ENCODE assay signal across 8 cellular contexts in the genomic region with DNA sequence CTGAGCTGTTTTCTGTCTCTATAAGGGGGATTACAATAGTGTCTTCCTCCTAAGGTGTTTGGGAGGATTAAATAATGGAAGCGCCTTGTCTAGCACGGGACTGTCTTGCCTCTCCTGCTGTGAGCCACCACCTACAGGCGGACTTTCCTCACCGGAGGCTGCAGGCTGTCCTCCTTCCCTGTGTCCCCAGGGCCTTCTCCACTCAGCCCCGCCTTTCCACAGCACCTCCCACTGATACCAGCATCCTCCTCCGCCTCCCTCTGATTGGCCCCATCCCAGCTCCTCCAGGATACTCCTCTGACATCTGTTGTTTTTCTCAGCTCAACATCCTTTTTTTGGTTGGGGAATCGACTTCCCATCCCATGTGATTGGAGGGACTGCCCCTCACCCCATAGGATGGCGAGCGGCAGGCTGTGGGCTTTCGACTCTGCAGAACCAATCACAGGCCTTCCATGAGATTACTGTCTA. TPM values are rescaled to one million over a fixed set of nuclear protein-coding genes. Genes with fewer than 3 reads are reported as not detected.
A peak's percentile ranks its signal among the peaks of the same experiment; 100 is the strongest.
DNase-seq lines count a peak whose midpoint lies in the region; ATAC-seq, FAIRE-seq and TF ChIP-seq lines count a peak whose summit lies in the region.

No MANE protein-coding gene starts in this region.

- DNase-seq in GM12865 (ENCODE audit: low read depth) = peak; percentile 79
- DNase-seq in HTR-8/SVneo (ENCODE audit: insufficient read length, low spot score) = peak; percentile 57
- peak; percentile 69 for DNase-seq in RCC 7860 (ENCODE audit: low spot score)
- peak; percentile 55 for DNase-seq in activated naive CD8-positive, alpha-beta T cell treated with anti-CD3 and anti-CD28 coated beads, Interleukin-2, amount 50 U/mL, for 24 hours
- DNase-seq in glutamatergic neuron = peak; percentile 73

- H3K9me3 ChIP-seq in neutrophil = no peaks in the 10 kb centered on the region

- no peaks in the 10 kb centered on the region for H3K36me3 Mint-ChIP-seq in activated naive CD8-positive, alpha-beta T cell treated with anti-CD3 and anti-CD28 coated beads, Interleukin-2, amount 50 U/mL, for 24 hours (ENCODE audit: low read depth)
- no peaks in the 10 kb centered on the region for H3K36me3 Mint-ChIP-seq in glutamatergic neuron (ENCODE audit: unreplicated experiment)

- ATAC-seq in activated naive CD8-positive, alpha-beta T cell treated with anti-CD3 and anti-CD28 coated beads, Interleukin-2, amount 50 U/mL, for 24 hours = peak; percentile 17
- ATAC-seq in GM19467 (IDR thresholded peaks at IDR 0.05; ENCODE audit: unreplicated experiment) = no peak
- ATAC-seq in HG03108 (IDR thresholded peaks at IDR 0.05; ENCODE audit: unreplicated experiment) = no peak

- peak overlapping the region; percentile 90 for H3K4me3 Mint-ChIP-seq in activated naive CD8-positive, alpha-beta T cell treated with anti-CD3 and anti-CD28 coated beads, Interleukin-2, amount 50 U/mL, for 24 hours
- peak overlapping the region; percentile 87 for H3K4me3 Mint-ChIP-seq in glutamatergic neuron (ENCODE audit: unreplicated experiment)

- H3K27me3 Mint-ChIP-seq in activated naive CD8-positive, alpha-beta T cell treated with anti-CD3 and anti-CD28 coated beads, Interleukin-2, amount 50 U/mL, for 24 hours = no peaks in the 10 kb centered on the region
- peaks cover 7% of the 10 kb centered on the region for H3K27me3 Mint-ChIP-seq in glutamatergic neuron (ENCODE audit: unreplicated experiment)

- H3K27me3 ChIP-seq in neutrophil = no peaks in the 10 kb centered on the region

- peaks cover 20 to 21% of the 10 kb centered on the region in 2 experiments for H3K4me1 ChIP-seq in neutrophil (ENCODE audit: control insufficient read depth in 1 of 2, insufficient read depth in 1 of 2, low read depth in 1 of 2, low read length in 1 of 2)

- peak overlapping the region; percentile 82 for H3K27ac ChIP-seq in neutrophil

- peaks cover 44% of the 10 kb centered on the region for H3K4me1 Mint-ChIP-seq in activated naive CD8-positive, alpha-beta T cell treated with anti-CD3 and anti-CD28 coated beads, Interleukin-2, amount 50 U/mL, for 24 hours
- peaks cover 6% of the 10 kb centered on the region for H3K4me1 Mint-ChIP-seq in glutamatergic neuron (ENCODE audit: low read depth, unreplicated experiment)

- no peaks in the 10 kb centered on the region for H3K9me3 Mint-ChIP-seq in activated naive CD8-positive, alpha-beta T cell treated with anti-CD3 and anti-CD28 coated beads, Interleukin-2, amount 50 U/mL, for 24 hours
- H3K9me3 Mint-ChIP-seq in glutamatergic neuron (ENCODE audit: unreplicated experiment) = peaks cover 4% of the 10 kb centered on the region

- H3K27ac Mint-ChIP-seq in activated naive CD8-positive, alpha-beta T cell treated with anti-CD3 and anti-CD28 coated beads, Interleukin-2, amount 50 U/mL, for 24 hours = peak overlapping the region; percentile 90
- peak overlapping the region; percentile 78 for H3K27ac Mint-ChIP-seq in glutamatergic neuron (ENCODE audit: unreplicated experiment)

- TF ChIP-seq CTCF in GM12865 (IDR thresholded peaks at IDR 0.05; ENCODE audit: insufficient read depth, low read depth, low read length, missing control alignments) (no peak), glutamatergic neuron (IDR thresholded peaks at IDR 0.05; ENCODE audit: partially characterized antibody, unreplicated experiment) (no peak), neutrophil (IDR thresholded peaks at IDR 0.05) (no peak)

- H3K36me3 ChIP-seq in neutrophil = peaks cover 30% of the 10 kb centered on the region

- H3K4me3 ChIP-seq in GM12865 (ENCODE audit: low read depth, low read length) (peak overlapping the region; percentile 76), neutrophil (ENCODE audit: low read depth in 1 of 2, low read length in 1 of 2) (peak overlapping the region; percentile 78 to 88)

- FAIRE-seq in HTR-8/SVneo (lab: Jason Lieb, UNC) = no peak
- FAIRE-seq in RCC 7860 (lab: Jason Lieb, UNC) = peak; percentile 78

RNA-seq across cellular contexts. Expression of a gene that starts 0.9 kb away (rescaled TPM):
- 18.2 TPM for total RNA-seq in glutamatergic neuron (ENCODE audit: unreplicated experiment)

RNA-seq across cellular contexts. Expression of a gene that starts 22.5 kb away (rescaled TPM):
- total RNA-seq in glutamatergic neuron (ENCODE audit: unreplicated experiment) = 4.3 TPM

RNA-seq across cellular contexts. Expression of a gene that starts 35.8 kb away (rescaled TPM):
- total RNA-seq in glutamatergic neuron (ENCODE audit: unreplicated experiment) = 387 TPM

RNA-seq across cellular contexts. Expression of a gene that starts 46.9 kb away (rescaled TPM):
- total RNA-seq in glutamatergic neuron (ENCODE audit: unreplicated experiment) = 38.0 TPM
